ENCODE assay signal across 8 cellular contexts in the genomic region with DNA sequence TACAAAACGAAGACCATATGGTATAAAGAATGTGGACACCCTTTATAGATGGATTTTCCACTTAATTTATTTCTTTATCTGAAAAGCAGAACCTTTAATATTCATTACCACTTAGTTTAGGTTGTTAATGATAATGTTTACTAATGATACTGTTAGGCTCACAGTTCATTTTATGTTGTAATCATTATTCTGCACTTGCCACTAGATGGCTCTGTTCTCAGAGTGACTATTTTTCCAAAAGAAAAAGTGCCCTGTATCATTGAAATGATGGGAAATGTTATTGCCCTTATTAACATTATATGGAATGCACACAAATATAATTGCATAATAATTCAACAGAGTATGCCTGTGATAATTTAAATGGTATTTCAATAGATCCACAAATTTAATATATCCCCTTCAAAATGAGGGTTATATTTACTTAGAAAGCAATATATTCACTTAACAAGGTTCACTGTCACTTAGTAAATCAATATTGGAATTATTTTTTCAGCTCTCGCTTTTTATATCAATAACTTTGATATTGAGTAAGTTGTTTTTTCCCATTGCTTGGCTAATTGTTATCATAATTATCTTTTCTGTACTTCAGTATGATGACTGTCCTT.
DNase-seq lines count a peak whose midpoint lies in the region; ATAC-seq and TF ChIP-seq lines count a peak whose summit lies in the region.

No MANE protein-coding gene starts in this region.

- no peak overlapping the region for H3K4me3 ChIP-seq in Jurkat, Clone E6-1 (ENCODE audit: low read length)
- H3K4me3 ChIP-seq in neural progenitor cell = no peak overlapping the region

- no peaks in the 10 kb centered on the region for H3K27me3 ChIP-seq in neural progenitor cell

- H3K36me3 Mint-ChIP-seq in neural progenitor cell = no peaks in the 10 kb centered on the region

- no peak overlapping the region for H3K9ac ChIP-seq in neural progenitor cell

- H4K20me1 ChIP-seq in neural progenitor cell (ENCODE audit: low read depth) = no peaks in the 10 kb centered on the region

- H2AFZ ChIP-seq in neural progenitor cell (replicated peaks) = no peak overlapping the region

- DNase-seq in DMS53 treated with DMSO at 0.1 percent for 48 hours (lab: John Stamatoyannopoulos, UW; ENCODE audit: unreplicated experiment) = peak; percentile 75
- peak; percentile 4 for DNase-seq in Jurkat, Clone E6-1 (ENCODE audit: low read depth, low spot score)
- peak; percentile 10 to 26 for DNase-seq in T47D (ENCODE audit: low read depth in 1 of 2, low spot score in 1 of 2)
- peak; percentile 23 for DNase-seq in neural progenitor cell (ENCODE audit: low spot score)
- DNase-seq in NCI-H187 (lab: John Stamatoyannopoulos, UW) = no peak
- DNase-seq in middle frontal gyrus (ENCODE audit: extremely low spot score, low spot score) = no peak

- H3K4me1 Mint-ChIP-seq in neural progenitor cell = peaks cover 3% of the 10 kb centered on the region

- H3K4me1 ChIP-seq in neural progenitor cell = peaks cover 7% of the 10 kb centered on the region

- H3K9me3 Mint-ChIP-seq in neural progenitor cell = no peaks in the 10 kb centered on the region

- H3K27ac Mint-ChIP-seq in neural progenitor cell = no peak overlapping the region

- in situ Hi-C loops in T47D (cut with HindIII; ENCODE audit: low pct_unique_long_range_greater_than_20kb, low sequenced_read_pairs) = no loop called here

- H3F3A ChIP-seq in neural progenitor cell (ENCODE audit: low read depth) = no peaks in the 10 kb centered on the region

- H3K9me3 ChIP-seq in neural progenitor cell (ENCODE audit: low read depth) = no peaks in the 10 kb centered on the region

- H3K79me2 ChIP-seq in neural progenitor cell (ENCODE audit: low read depth) = no peaks in the 10 kb centered on the region

- H3K27ac ChIP-seq in neural progenitor cell = no peak overlapping the region

- H3K36me3 ChIP-seq in neural progenitor cell = no peaks in the 10 kb centered on the region

- ATAC-seq in HG03196 (IDR thresholded peaks at IDR 0.05; ENCODE audit: unreplicated experiment) (no peak), GM18520 (IDR thresholded peaks at IDR 0.05; ENCODE audit: unreplicated experiment) (no peak)

- no peak overlapping the region for H3K4me2 ChIP-seq in neural progenitor cell

- no peak overlapping the region for H3K4me3 Mint-ChIP-seq in neural progenitor cell

- H3K27me3 Mint-ChIP-seq in neural progenitor cell (ENCODE audit: insufficient read depth, low read depth) = no peaks in the 10 kb centered on the region

- TF ChIP-seq CTCF in neural progenitor cell (IDR thresholded peaks at IDR 0.05) = peak; percentile 81

Comparison
In these comparisons a context has a peak if more than half of its experiments do, and no peak if none do; other contexts are left out.
1. DNase-seq: peak in DMS53 treated with DMSO at 0.1 percent for 48 hours (single experiment), Jurkat, Clone E6-1 (single experiment), T47D (2 of 2) and neural progenitor cell (single experiment); none in NCI-H187 (0 of 2) and middle frontal gyrus (single experiment).